8 cellular contexts compared by ENCODE assay signal in the genomic region with DNA sequence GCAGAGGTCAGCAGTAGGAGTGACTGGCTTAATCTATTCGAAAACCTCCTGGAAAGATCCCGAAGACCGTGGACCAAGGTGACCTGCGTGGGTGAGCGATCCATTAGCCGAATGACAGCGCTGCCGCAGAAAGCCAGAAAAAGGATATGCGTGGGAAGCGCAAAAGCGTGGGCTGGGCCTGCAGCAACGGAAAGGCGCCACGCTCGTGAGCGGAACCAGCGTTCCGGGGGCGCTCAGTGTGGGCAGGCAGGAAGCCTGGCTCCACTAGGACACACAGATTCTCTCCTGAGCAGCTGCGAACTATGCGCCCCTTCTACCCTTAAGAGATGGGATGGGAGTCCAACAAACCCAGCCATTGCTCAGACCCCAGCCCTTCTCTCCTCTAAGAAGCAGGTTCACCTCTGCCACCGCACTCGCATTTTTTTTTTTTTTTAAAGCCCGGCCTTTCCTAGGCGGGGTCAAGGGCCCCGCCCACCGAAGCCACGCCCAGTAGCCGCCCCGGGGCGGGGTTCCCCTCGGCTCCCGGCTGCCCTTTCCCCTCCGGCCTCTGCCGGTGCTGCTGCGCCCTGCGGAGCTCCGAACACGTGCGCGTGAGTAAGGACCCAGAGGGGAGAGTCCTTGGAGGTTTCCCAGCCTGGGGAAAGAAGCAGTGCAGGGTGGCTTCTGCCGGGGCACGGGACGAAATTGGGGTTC. TPM values are rescaled to one million over a fixed set of nuclear protein-coding genes. Genes with fewer than 3 reads are reported as not detected.
DNase-seq lines count a peak whose midpoint lies in the region; ATAC-seq and TF ChIP-seq lines count a peak whose summit lies in the region.

No MANE protein-coding gene starts in this region.

- peak in 1 of 2 donors; percentile 32 for TF ChIP-seq POLR2A in Peyer's patch (IDR thresholded peaks at IDR 0.05)

- TF ChIP-seq CTCF in Peyer's patch (IDR thresholded peaks at IDR 0.05) (peak in 5 of 6 experiments; percentile 14 to 46 (median 32)), fibroblast of mammary gland (conservative IDR thresholded peaks at IDR 0.05; ENCODE audit: control insufficient read depth, insufficient read depth, low read depth, low read length) (no peak)

- H3K4me1 ChIP-seq in Peyer's patch: peaks cover 4 to 21% (median 6%) of the 10 kb centered on the region in 4 donors

- H3K27ac ChIP-seq in Peyer's patch: peak overlapping the region; percentile 44 to 82 (median 60)

- no peaks in the 10 kb centered on the region for H3K9me3 ChIP-seq in Peyer's patch

- H3K36me3 ChIP-seq in Peyer's patch: peaks cover 0 to 2% (median 0%) of the 10 kb centered on the region in 3 donors

- intact Hi-C loops in activated T-helper 1 cell treated with anti-CD3 and anti-CD28 coated beads, Interleukin-12 subunit alpha, Interleukin-12 subunit beta, Interleukin-2, Interleukin-4 antibody, amounts not matched to agents 30 ng/mL and 10 ng/mL and 1 ng/mL, durations not matched to agents 14 hours and 24 hours and 36 hours (cut with micrococcal nuclease): loop anchor here (1.0 to 5.0 kb wide), 12 partner anchors 11 to 808 kb away; partner anchors contain the start of genes CTNNA1, EGR1, ETF1 and HSPA9

- H3K4me3 Mint-ChIP-seq in activated T-helper 1 cell treated with anti-CD3 and anti-CD28 coated beads, Interleukin-12 subunit alpha, Interleukin-12 subunit beta, Interleukin-2, Interleukin-4 antibody, amounts not matched to agents 30 ng/mL and 10 ng/mL and 1 ng/mL, durations not matched to agents 14 hours and 24 hours and 36 hours: peak overlapping the region; percentile 96
- H3K4me3 Mint-ChIP-seq in natural killer cell treated with Interleukin-12 subunit alpha and Interleukin-12 subunit beta and Interleukin-15 and Interleukin-18, amount 100 ng/mL, for 72 hours: peak overlapping the region; percentile 86

- peaks cover 29% of the 10 kb centered on the region for H3K36me3 Mint-ChIP-seq in activated T-helper 1 cell treated with anti-CD3 and anti-CD28 coated beads, Interleukin-12 subunit alpha, Interleukin-12 subunit beta, Interleukin-2, Interleukin-4 antibody, amounts not matched to agents 30 ng/mL and 10 ng/mL and 1 ng/mL, durations not matched to agents 14 hours and 24 hours and 36 hours (ENCODE audit: low read depth)
- H3K36me3 Mint-ChIP-seq in natural killer cell treated with Interleukin-12 subunit alpha and Interleukin-12 subunit beta and Interleukin-15 and Interleukin-18, amount 100 ng/mL, for 72 hours: peaks cover 16% of the 10 kb centered on the region

- H3K4me1 Mint-ChIP-seq in activated T-helper 1 cell treated with anti-CD3 and anti-CD28 coated beads, Interleukin-12 subunit alpha, Interleukin-12 subunit beta, Interleukin-2, Interleukin-4 antibody, amounts not matched to agents 30 ng/mL and 10 ng/mL and 1 ng/mL, durations not matched to agents 14 hours and 24 hours and 36 hours (ENCODE audit: low read depth): peaks cover 50% of the 10 kb centered on the region
- H3K4me1 Mint-ChIP-seq in natural killer cell treated with Interleukin-12 subunit alpha and Interleukin-12 subunit beta and Interleukin-15 and Interleukin-18, amount 100 ng/mL, for 72 hours (ENCODE audit: low read depth in 2 of 2): peaks cover 30 to 35% of the 10 kb centered on the region in 2 donors

- no peaks in the 10 kb centered on the region for H3K27me3 ChIP-seq in Peyer's patch

- no peaks in the 10 kb centered on the region for H3K9me3 Mint-ChIP-seq in activated T-helper 1 cell treated with anti-CD3 and anti-CD28 coated beads, Interleukin-12 subunit alpha, Interleukin-12 subunit beta, Interleukin-2, Interleukin-4 antibody, amounts not matched to agents 30 ng/mL and 10 ng/mL and 1 ng/mL, durations not matched to agents 14 hours and 24 hours and 36 hours
- no peaks in the 10 kb centered on the region for H3K9me3 Mint-ChIP-seq in natural killer cell treated with Interleukin-12 subunit alpha and Interleukin-12 subunit beta and Interleukin-15 and Interleukin-18, amount 100 ng/mL, for 72 hours

- peak overlapping the region; percentile 82 for H3K27ac Mint-ChIP-seq in activated T-helper 1 cell treated with anti-CD3 and anti-CD28 coated beads, Interleukin-12 subunit alpha, Interleukin-12 subunit beta, Interleukin-2, Interleukin-4 antibody, amounts not matched to agents 30 ng/mL and 10 ng/mL and 1 ng/mL, durations not matched to agents 14 hours and 24 hours and 36 hours
- H3K27ac Mint-ChIP-seq in natural killer cell treated with Interleukin-12 subunit alpha and Interleukin-12 subunit beta and Interleukin-15 and Interleukin-18, amount 100 ng/mL, for 72 hours: peak overlapping the region; percentile 76 to 85

- peak overlapping the region; percentile 32 to 61 (median 60) for H3K4me3 ChIP-seq in Peyer's patch
- H3K4me3 ChIP-seq in fibroblast of mammary gland (ENCODE audit: control insufficient read depth, low read depth, low read length): peak overlapping the region; percentile 93

- H3K27me3 Mint-ChIP-seq in activated T-helper 1 cell treated with anti-CD3 and anti-CD28 coated beads, Interleukin-12 subunit alpha, Interleukin-12 subunit beta, Interleukin-2, Interleukin-4 antibody, amounts not matched to agents 30 ng/mL and 10 ng/mL and 1 ng/mL, durations not matched to agents 14 hours and 24 hours and 36 hours (ENCODE audit: insufficient read depth): peaks cover 9% of the 10 kb centered on the region
- no peaks in the 10 kb centered on the region for H3K27me3 Mint-ChIP-seq in natural killer cell treated with Interleukin-12 subunit alpha and Interleukin-12 subunit beta and Interleukin-15 and Interleukin-18, amount 100 ng/mL, for 72 hours

- DNase-seq in DMS53 treated with DMSO at 0.1 percent for 48 hours (lab: John Stamatoyannopoulos, UW; ENCODE audit: unreplicated experiment): peak; percentile 78
- peak in 75 of 76 experiments; percentile 15 to 92 (median 82) for DNase-seq in HUDEP-2 (lab: John Stamatoyannopoulos, UW; ENCODE audit: unreplicated experiment in 76 of 76)
- DNase-seq in Peyer's patch: peak; percentile 83 to 94 (median 94)
- DNase-seq in activated T-helper 1 cell treated with anti-CD3 and anti-CD28 coated beads, Interleukin-12 subunit alpha, Interleukin-12 subunit beta, Interleukin-2, Interleukin-4 antibody, amounts not matched to agents 30 ng/mL and 10 ng/mL and 1 ng/mL, durations not matched to agents 14 hours and 24 hours and 36 hours (ENCODE audit: low spot score): peak; percentile 85
- DNase-seq in fibroblast of mammary gland (ENCODE audit: low read depth): peak; percentile 87
- peak; percentile 95 for DNase-seq in natural killer cell treated with Interleukin-12 subunit alpha and Interleukin-12 subunit beta and Interleukin-15 and Interleukin-18, amount 100 ng/mL, for 72 hours (ENCODE audit: low spot score)
- peak; percentile 82 for DNase-seq in stimulated activated naive CD4-positive, alpha-beta T cell treated with Interleukin-2 at 50 U/mL for 16 hours (lab: John Stamatoyannopoulos, UW)

- ATAC-seq in GM21390 (IDR thresholded peaks at IDR 0.05; ENCODE audit: unreplicated experiment): peak; percentile 84
- ATAC-seq in natural killer cell treated with Interleukin-12 subunit alpha and Interleukin-12 subunit beta and Interleukin-15 and Interleukin-18, amount 100 ng/mL, for 72 hours: peak; percentile 98 to 99

RNA-seq across cellular contexts. Expression of gene MATR3, which starts 19.8 kb away (rescaled TPM):
- total RNA-seq in Peyer's patch: 100 to 1,000 TPM; 110 to 217 (median 120) TPM
- 232 and 258 TPM in 2 replicates for total RNA-seq in activated T-helper 1 cell treated with anti-CD3 and anti-CD28 coated beads, Interleukin-12 subunit alpha, Interleukin-12 subunit beta, Interleukin-2, Interleukin-4 antibody, amounts not matched to agents 30 ng/mL and 10 ng/mL and 1 ng/mL, durations not matched to agents 14 hours and 24 hours and 36 hours
- 100 to 1,000 TPM; 206 to 229 TPM for total RNA-seq in natural killer cell treated with Interleukin-12 subunit alpha and Interleukin-12 subunit beta and Interleukin-15 and Interleukin-18, amount 100 ng/mL, for 72 hours

Comparison
In these comparisons a context has a peak if more than half of its experiments do, and no peak if none do; other contexts are left out.
1. Peak in every context shown above with its lines: DNase-seq, ATAC-seq, H3K4me3 ChIP-seq and H3K27ac ChIP-seq.